ENCODE assay signal across 1 cellular context in genomic region chr2:168166902-168167510, GRCh38.
TF ChIP-seq lines count a peak whose summit lies in the region.

No MANE protein-coding gene starts in this region.

TF ChIP-seq in A549, 52 proteins besides CTCF, POLR2A, EP300 and RAD21 (continued from another document):
- TF ChIP-seq ESRRA (IDR thresholded peaks at IDR 0.05; ENCODE audit: borderline replicate concordance, low read length) (no peak), NPAS2 (CRISPR knock-in tag; IDR thresholded peaks at IDR 0.05; ENCODE audit: borderline replicate concordance) (no peak), RNF2 (IDR thresholded peaks at IDR 0.05; ENCODE audit: borderline replicate concordance, low read depth) (no peak)
